9 cellular contexts compared by ENCODE assay signal in the genomic region with DNA sequence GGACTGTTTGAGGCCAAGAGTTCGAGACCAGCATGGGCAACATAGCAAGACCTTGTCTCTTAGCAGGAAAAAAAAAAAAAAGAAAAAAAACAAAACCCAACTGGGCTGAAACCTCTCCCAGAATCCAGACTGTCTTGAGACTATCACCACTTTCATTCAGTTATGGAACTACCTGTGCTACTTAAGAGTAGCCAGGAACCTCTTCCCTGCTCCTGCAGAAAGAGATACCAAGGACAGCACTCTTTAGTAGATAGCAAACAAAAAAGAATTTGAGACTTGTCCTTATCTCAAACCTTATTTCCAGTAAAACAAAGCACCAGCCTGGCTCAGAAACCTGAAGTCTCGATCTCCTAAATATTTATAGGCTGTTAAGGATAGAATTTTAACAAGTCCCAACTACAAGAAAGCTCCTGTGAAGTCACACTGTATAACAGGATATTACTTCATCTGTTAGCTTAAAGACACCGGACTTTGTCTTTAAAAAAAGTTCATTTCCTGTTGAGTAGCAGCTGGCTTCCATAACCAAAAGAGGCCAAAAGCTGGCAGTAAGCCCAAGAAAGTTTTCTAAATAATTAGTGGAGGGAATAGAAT. TPM values are rescaled to one million over a fixed set of nuclear protein-coding genes. Genes with fewer than 3 reads are reported as not detected.
DNase-seq lines count a peak whose midpoint lies in the region; TF ChIP-seq lines count a peak whose summit lies in the region.
"Had no signal": no experiment of that assay in that cellular context is flagged by ENCODE, and none has a peak within 500 bp of the region (broad histone marks: within the 10 kb centered on the region; RNA-seq: fewer than 3 reads in every experiment).

No MANE protein-coding gene starts in this region.

- H3K4me3 ChIP-seq in HL-60 (replicated peaks; ENCODE audit: insufficient read depth, low read length), result no peak overlapping the region
- H3K4me3 ChIP-seq in liver (ENCODE audit: low read depth in 1 of 3, low read length in 3 of 3), result no peak overlapping the region

- peaks cover 7% of the 10 kb centered on the region for H3K36me3 Mint-ChIP-seq in activated naive CD8-positive, alpha-beta T cell

- H3K27me3 ChIP-seq in HL-60 (ENCODE audit: insufficient read depth, poor library complexity, severe bottlenecking) (no peaks in the 10 kb centered on the region), liver (ENCODE audit: control insufficient read depth in 4 of 4, insufficient read depth in 4 of 4, low read length in 3 of 4) (no peaks in the 10 kb centered on the region)

- 53% methylated on average over 3 of the region's 3 CpGs for WGBS in liver

- peak; percentile 70 to 82 for DNase-seq in AML-193 (lab: John Stamatoyannopoulos, UW)
- peak in 1 of 2 experiments; percentile 54 for DNase-seq in HL-60 (ENCODE audit: low read depth in 1 of 2, low spot score in 1 of 2)
- DNase-seq in GDM1 (lab: John Stamatoyannopoulos, UW), result no peak
- DNase-seq in NK-92 (lab: John Stamatoyannopoulos, UW; ENCODE audit: unreplicated experiment), result no peak
- no peak for DNase-seq in nucleus accumbens (lab: John Stamatoyannopoulos, UW)
- no peak for DNase-seq in superior temporal gyrus (ENCODE audit: extremely low spot score)

- H3K27ac ChIP-seq in HL-60 (replicated peaks) (peak overlapping the region; percentile 54), liver (ENCODE audit: low read depth in 1 of 2, low read length in 2 of 2) (peak overlapping the region; percentile 25 to 61)

- no peak overlapping the region for H3K9ac ChIP-seq in liver (ENCODE audit: low read depth in 1 of 2, low read length in 2 of 2)

- H3K4me1 ChIP-seq in liver (ENCODE audit: control insufficient read depth in 4 of 4, insufficient read depth in 4 of 4, low read length in 3 of 4), result peaks cover 5 to 36% (median 13%) of the 10 kb centered on the region in 4 donors

- TF ChIP-seq CTCF in HL-60 (IDR thresholded peaks at IDR 0.05; ENCODE audit: insufficient read depth, low read length), result no peak
- TF ChIP-seq CTCF in liver (IDR thresholded peaks at IDR 0.05; ENCODE audit: low read depth, low read length, missing input control), result no peak

- H3K4me3 Mint-ChIP-seq in activated naive CD8-positive, alpha-beta T cell, result peak overlapping the region; percentile 97
- H3K4me3 Mint-ChIP-seq: neural crest cell had no signal

- no peaks in the 10 kb centered on the region for H3K27me3 Mint-ChIP-seq in activated naive CD8-positive, alpha-beta T cell

- no peak for TF ChIP-seq RAD21 in liver (IDR thresholded peaks at IDR 0.05)

- H3K27ac Mint-ChIP-seq in activated naive CD8-positive, alpha-beta T cell, result peak overlapping the region; percentile 80

- H3K4me1 Mint-ChIP-seq in activated naive CD8-positive, alpha-beta T cell (ENCODE audit: low read depth), result peaks cover 85% of the 10 kb centered on the region

- no peaks in the 10 kb centered on the region for H3K9me3 ChIP-seq in liver (ENCODE audit: control insufficient read depth in 4 of 4, low read length in 3 of 4)

- H3K36me3 ChIP-seq in liver (ENCODE audit: control insufficient read depth in 4 of 4, insufficient read depth in 3 of 4, low read depth in 1 of 4, low read length in 3 of 4), result peaks cover 0 to 4% (median 2%) of the 10 kb centered on the region in 4 donors

- no peaks in the 10 kb centered on the region for H3K9me3 Mint-ChIP-seq in activated naive CD8-positive, alpha-beta T cell (ENCODE audit: low read depth)

TF ChIP-seq in liver, 16 proteins besides CTCF, POLR2A, EP300 and RAD21:
- no peak for TF ChIP-seq HNF4G (IDR thresholded peaks at IDR 0.05)
- no peak for TF ChIP-seq RXRA (IDR thresholded peaks at IDR 0.05)
- peak; percentile 82 to 86 for TF ChIP-seq GABPA (IDR thresholded peaks at IDR 0.05 in 1 of 2, conservative IDR thresholded peaks at IDR 0.05 in 1 of 2)
- no peak for TF ChIP-seq NR2F2 (IDR thresholded peaks at IDR 0.05)
- peak; percentile 13 to 56 for TF ChIP-seq HNF4A (conservative IDR thresholded peaks at IDR 0.05)
- TF ChIP-seq FOXA1 (IDR thresholded peaks at IDR 0.05), result no peak
- TF ChIP-seq, protein P1, sequence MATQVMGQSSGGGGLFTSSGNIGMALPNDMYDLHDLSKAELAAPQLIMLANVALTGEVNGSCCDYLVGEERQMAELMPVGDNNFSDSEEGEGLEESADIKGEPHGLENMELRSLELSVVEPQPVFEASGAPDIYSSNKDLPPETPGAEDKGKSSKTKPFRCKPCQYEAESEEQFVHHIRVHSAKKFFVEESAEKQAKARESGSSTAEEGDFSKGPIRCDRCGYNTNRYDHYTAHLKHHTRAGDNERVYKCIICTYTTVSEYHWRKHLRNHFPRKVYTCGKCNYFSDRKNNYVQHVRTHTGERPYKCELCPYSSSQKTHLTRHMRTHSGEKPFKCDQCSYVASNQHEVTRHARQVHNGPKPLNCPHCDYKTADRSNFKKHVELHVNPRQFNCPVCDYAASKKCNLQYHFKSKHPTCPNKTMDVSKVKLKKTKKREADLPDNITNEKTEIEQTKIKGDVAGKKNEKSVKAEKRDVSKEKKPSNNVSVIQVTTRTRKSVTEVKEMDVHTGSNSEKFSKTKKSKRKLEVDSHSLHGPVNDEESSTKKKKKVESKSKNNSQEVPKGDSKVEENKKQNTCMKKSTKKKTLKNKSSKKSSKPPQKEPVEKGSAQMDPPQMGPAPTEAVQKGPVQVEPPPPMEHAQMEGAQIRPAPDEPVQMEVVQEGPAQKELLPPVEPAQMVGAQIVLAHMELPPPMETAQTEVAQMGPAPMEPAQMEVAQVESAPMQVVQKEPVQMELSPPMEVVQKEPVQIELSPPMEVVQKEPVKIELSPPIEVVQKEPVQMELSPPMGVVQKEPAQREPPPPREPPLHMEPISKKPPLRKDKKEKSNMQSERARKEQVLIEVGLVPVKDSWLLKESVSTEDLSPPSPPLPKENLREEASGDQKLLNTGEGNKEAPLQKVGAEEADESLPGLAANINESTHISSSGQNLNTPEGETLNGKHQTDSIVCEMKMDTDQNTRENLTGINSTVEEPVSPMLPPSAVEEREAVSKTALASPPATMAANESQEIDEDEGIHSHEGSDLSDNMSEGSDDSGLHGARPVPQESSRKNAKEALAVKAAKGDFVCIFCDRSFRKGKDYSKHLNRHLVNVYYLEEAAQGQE (IDR thresholded peaks at IDR 0.05), result peak; percentile 89
- peak in 1 of 2 donors; percentile 52 for TF ChIP-seq JUND (IDR thresholded peaks at IDR 0.05)
- TF ChIP-seq YY1 (IDR thresholded peaks at IDR 0.05), result no peak
- no peak for TF ChIP-seq FOXA2 (IDR thresholded peaks at IDR 0.05)

RNA-seq across cellular contexts. Expression of gene CDR2, which starts 5.1 kb away (rescaled TPM):
- total RNA-seq in liver, result 10 to 100 TPM; 11.5 to 12.1 TPM
- polyA plus RNA-seq in liver, result 1 to 10 TPM; 2.9 to 7.9 TPM

Comparison
In these comparisons a context has a peak if more than half of its experiments do, and no peak if none do; other contexts are left out.
1. DNase-seq: peak in AML-193 (2 of 2); none in GDM1 (single experiment), NK-92 (single experiment), nucleus accumbens (0 of 56) and superior temporal gyrus (single experiment).